ENCODE assay signal across 18 cellular contexts in the genomic region with DNA sequence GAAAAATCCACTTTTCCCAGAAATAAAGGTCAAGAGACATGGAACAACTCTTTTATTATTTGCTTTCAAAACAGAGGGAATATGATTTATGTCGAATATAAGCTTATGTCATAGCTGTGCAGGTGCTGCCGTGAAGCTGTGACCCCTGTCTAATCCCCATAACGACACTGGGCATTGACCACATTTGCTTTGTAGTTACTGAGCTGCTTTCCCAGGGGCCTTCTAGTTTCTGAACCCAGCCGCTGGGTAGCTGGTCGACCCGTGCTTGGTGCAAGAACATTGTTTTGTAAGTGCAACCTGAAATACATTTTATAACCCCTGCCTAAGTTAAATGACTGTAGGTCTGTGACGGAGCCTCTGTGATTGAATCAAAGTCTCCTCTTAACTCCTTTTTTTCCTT.
DNase-seq lines count a peak whose midpoint lies in the region; ATAC-seq and TF ChIP-seq lines count a peak whose summit lies in the region.
"Had no signal": no experiment of that assay in that cellular context is flagged by ENCODE, and none has a peak within 500 bp of the region (broad histone marks: within the 10 kb centered on the region; RNA-seq: fewer than 3 reads in every experiment).

No MANE protein-coding gene starts in this region.

- H2AFZ ChIP-seq in OCI-LY3 (ENCODE audit: low read depth, low read length) (no peak overlapping the region), neural progenitor cell (replicated peaks) (no peak overlapping the region)
- H2AFZ ChIP-seq: GM23338 had no signal

- H3K27ac ChIP-seq in OCI-LY3 (ENCODE audit: low read length) (no peak overlapping the region), neural progenitor cell (no peak overlapping the region), right lobe of liver (no peak overlapping the region), tibial nerve (no peak overlapping the region)
- H3K27ac ChIP-seq: 22Rv1 had no signal

- TF ChIP-seq POLR2A in right lobe of liver (IDR thresholded peaks at IDR 0.05) (no peak), tibial nerve (IDR thresholded peaks at IDR 0.05) (no peak)

- intact Hi-C loops in right lobe of liver (cut with DNase I), result loop anchor here in 1 of 2 donors (10.0 kb wide), 1 partner anchor 224 kb away; no protein-coding TSS in a partner anchor

- no peak for ATAC-seq in right lobe of liver
- ATAC-seq: GM12878, GM23338 had no signal

- H3K4me3 Mint-ChIP-seq in neural progenitor cell, result no peak overlapping the region
- H3K4me3 Mint-ChIP-seq: CD4-positive, alpha-beta T cell; GM23338; H9 had no signal

- H3K27me3 Mint-ChIP-seq in neural progenitor cell (ENCODE audit: insufficient read depth, low read depth), result peaks cover under 1% of the 10 kb centered on the region

- H3K27me3 ChIP-seq in OCI-LY3 (ENCODE audit: low read depth, low read length) (peaks cover 5% of the 10 kb centered on the region; the same call in 1 of the 2 replicates), neural progenitor cell (no peaks in the 10 kb centered on the region), right lobe of liver (no peaks in the 10 kb centered on the region), tibial nerve (no peaks in the 10 kb centered on the region)

- H3K9me3 ChIP-seq in OCI-LY3 (ENCODE audit: insufficient read depth, low read length) (no peaks in the 10 kb centered on the region), neural progenitor cell (ENCODE audit: low read depth) (no peaks in the 10 kb centered on the region), right lobe of liver (no peaks in the 10 kb centered on the region), tibial nerve (no peaks in the 10 kb centered on the region)

- no peaks in the 10 kb centered on the region for H3F3A ChIP-seq in neural progenitor cell (ENCODE audit: low read depth)

- no peak for TF ChIP-seq EP300 in tibial nerve (IDR thresholded peaks at IDR 0.05)

- peak; percentile 19 for DNase-seq in NCI-H82 (lab: John Stamatoyannopoulos, UW)
- DNase-seq in NCI-H82 treated with DMSO at 0.1 percent for 48 hours (lab: John Stamatoyannopoulos, UW; ENCODE audit: unreplicated experiment), result no peak
- DNase-seq in SW480 (ENCODE audit: low spot score), result peak; percentile 26
- peak; percentile 20 for DNase-seq in neural progenitor cell (ENCODE audit: low spot score)
- DNase-seq in right lobe of liver, result no peak
- no peak for DNase-seq in hypothalamus (lab: John Stamatoyannopoulos, UW)
- no peak for DNase-seq in tibial nerve (ENCODE audit: low spot score in 2 of 2)
- DNase-seq: AML-193; C1 segment of cervical spinal cord; Calu3; CD4-positive, alpha-beta T cell; DMS 273 treated with DMSO at 0.1 percent for 48 hours; DMS79; H9 had no signal

- H4K20me1 ChIP-seq in OCI-LY3 (ENCODE audit: insufficient read depth, low read length), result no peaks in the 10 kb centered on the region
- no peaks in the 10 kb centered on the region for H4K20me1 ChIP-seq in neural progenitor cell (ENCODE audit: low read depth)

- H3K9me3 Mint-ChIP-seq in neural progenitor cell, result no peaks in the 10 kb centered on the region
- H3K9me3 Mint-ChIP-seq: CD4-positive, alpha-beta T cell; GM23338; H9 had no signal

- WGBS in right lobe of liver (ENCODE audit: insufficient coverage, low coverage, low lambda C conversion rate, missing lambda C conversion rate), result 69% methylated on average over 7 of the region's 7 CpGs
- 67 to 72% methylated on average over 7 of the region's 7 CpGs for WGBS in tibial nerve, 2 donors

- H3K36me3 ChIP-seq in OCI-LY3 (replicated peaks; ENCODE audit: low read depth, low read length), result no peaks in the 10 kb centered on the region
- no peaks in the 10 kb centered on the region for H3K36me3 ChIP-seq in neural progenitor cell
- no peaks in the 10 kb centered on the region for H3K36me3 ChIP-seq in right lobe of liver
- no peaks in the 10 kb centered on the region for H3K36me3 ChIP-seq in tibial nerve

- H3K4me3 ChIP-seq in OCI-LY3 (ENCODE audit: low read length) (0 out of 2 replicates have a peak overlapping the region, but pooled peaks have one; percentile 37), neural progenitor cell (no peak overlapping the region), right lobe of liver (no peak overlapping the region), tibial nerve (no peak overlapping the region)
- H3K4me3 ChIP-seq: GM12878, GM23338 had no signal

- H3K4me2 ChIP-seq in OCI-LY3 (ENCODE audit: low read length) (peak overlapping the region; percentile 34), neural progenitor cell (no peak overlapping the region)
- H3K4me2 ChIP-seq: GM23338 had no signal

- peaks cover 25% of the 10 kb centered on the region for H3K4me1 ChIP-seq in OCI-LY3 (ENCODE audit: low read length)
- H3K4me1 ChIP-seq in neural progenitor cell, result no peaks in the 10 kb centered on the region
- H3K4me1 ChIP-seq in right lobe of liver, result no peaks in the 10 kb centered on the region
- H3K4me1 ChIP-seq in tibial nerve, result peaks cover 0 to 25% (median 0%) of the 10 kb centered on the region in 4 donors

- H3K36me3 Mint-ChIP-seq in neural progenitor cell, result no peaks in the 10 kb centered on the region

- H3K9ac ChIP-seq in OCI-LY3 (ENCODE audit: low read length) (no peak overlapping the region), neural progenitor cell (no peak overlapping the region)

- no peak overlapping the region for H3K27ac Mint-ChIP-seq in neural progenitor cell
- H3K27ac Mint-ChIP-seq: CD4-positive, alpha-beta T cell; GM23338; H9 had no signal

- peaks cover 20% of the 10 kb centered on the region for H3K4me1 Mint-ChIP-seq in neural progenitor cell

- H3K79me2 ChIP-seq in OCI-LY3 (ENCODE audit: low read length) (no peaks in the 10 kb centered on the region), neural progenitor cell (ENCODE audit: low read depth) (no peaks in the 10 kb centered on the region)

- TF ChIP-seq CTCF in OCI-LY3 (IDR thresholded peaks at IDR 0.05; ENCODE audit: low read depth, low read length), result no peak
- TF ChIP-seq CTCF in neural progenitor cell (IDR thresholded peaks at IDR 0.05), result no peak
- no peak for TF ChIP-seq CTCF in right lobe of liver (IDR thresholded peaks at IDR 0.05)
- no peak for TF ChIP-seq CTCF in tibial nerve (IDR thresholded peaks at IDR 0.05)

Comparison
In these comparisons a context has a peak if more than half of its experiments do, and no peak if none do; other contexts are left out.
1. DNase-seq: peak in NCI-H82 (single experiment), SW480 (single experiment) and neural progenitor cell (single experiment); none in NCI-H82 treated with DMSO at 0.1 percent for 48 hours (single experiment), right lobe of liver (0 of 3), hypothalamus (0 of 51) and tibial nerve (0 of 2).